Comparison of ENCODE assay signal across 9 cellular contexts in the genomic region with DNA sequence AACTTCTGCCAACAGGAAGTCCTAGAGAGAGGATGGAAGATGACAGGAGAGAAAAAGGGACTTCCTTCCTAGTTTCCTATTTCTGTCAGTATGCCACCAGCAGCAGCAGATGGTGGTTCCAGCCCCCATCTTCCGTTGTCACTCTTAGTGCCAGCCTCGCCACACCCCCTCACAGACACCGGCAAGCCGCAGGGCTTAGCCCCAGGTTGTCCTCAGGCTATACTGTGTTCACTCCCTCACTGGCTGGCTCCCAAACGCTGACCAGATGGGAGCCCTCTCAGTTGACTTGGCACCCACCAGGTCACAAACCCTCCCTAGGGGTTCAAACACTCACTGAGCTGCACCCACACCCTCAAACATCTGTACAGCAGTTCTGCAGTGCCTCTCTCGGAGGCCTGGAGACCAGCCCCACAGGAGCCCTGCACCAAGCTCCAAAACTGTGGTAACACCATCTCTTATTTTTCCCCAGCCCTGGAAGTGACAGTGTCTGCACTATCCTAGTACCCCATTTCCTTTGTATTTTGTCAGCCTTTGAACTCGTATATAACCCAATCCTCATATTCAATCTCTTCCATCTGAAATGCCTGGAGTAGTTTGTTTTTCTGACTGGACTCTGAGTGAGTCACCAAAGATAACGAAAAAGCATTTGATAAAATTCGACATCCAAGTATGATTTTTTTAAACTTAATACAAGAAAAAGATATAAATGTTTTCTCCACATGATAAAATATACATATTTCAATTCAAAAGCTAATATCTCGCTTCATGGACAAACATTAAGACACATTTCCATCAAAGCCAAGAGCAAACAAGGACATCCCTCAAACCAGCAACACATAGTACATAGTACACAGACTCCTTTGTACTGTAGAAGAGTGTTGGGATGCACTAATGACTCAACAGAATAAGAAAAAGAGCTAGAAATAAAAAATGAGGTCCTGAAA. TPM values are rescaled to one million over a fixed set of nuclear protein-coding genes. Genes with fewer than 3 reads are reported as not detected.
DNase-seq lines count a peak whose midpoint lies in the region; ATAC-seq and TF ChIP-seq lines count a peak whose summit lies in the region.
"Had no signal": no experiment of that assay in that cellular context is flagged by ENCODE, and none has a peak within 500 bp of the region (broad histone marks: within the 10 kb centered on the region; RNA-seq: fewer than 3 reads in every experiment).

No MANE protein-coding gene starts in this region.

- H3K27me3 ChIP-seq in CD4-positive, alpha-beta T cell (ENCODE audit: control insufficient read depth, insufficient read depth, low read length), result no peaks in the 10 kb centered on the region
- no peaks in the 10 kb centered on the region for H3K27me3 ChIP-seq in naive thymus-derived CD4-positive, alpha-beta T cell (ENCODE audit: control insufficient read depth in 2 of 2, insufficient read depth in 2 of 2, low read length in 2 of 2)
- H3K27me3 ChIP-seq in A673 (replicated peaks; ENCODE audit: insufficient read depth, low read depth, low read length, poor library complexity), result no peaks in the 10 kb centered on the region

- no peak overlapping the region for H3K27ac ChIP-seq in CD4-positive, alpha-beta T cell (ENCODE audit: low read depth, low read length)
- no peak overlapping the region for H3K27ac ChIP-seq in naive thymus-derived CD4-positive, alpha-beta T cell (ENCODE audit: low read depth, low read length)
- H3K27ac ChIP-seq in A673 (ENCODE audit: low read depth, low read length, poor library complexity, severe bottlenecking), result no peak overlapping the region
- H3K27ac ChIP-seq: SK-N-MC had no signal

- H3K36me3 ChIP-seq in naive thymus-derived CD4-positive, alpha-beta T cell (ENCODE audit: control insufficient read depth in 2 of 3, insufficient read depth in 3 of 3, low read length in 3 of 3), result no peaks in the 10 kb centered on the region
- H3K36me3 ChIP-seq in A673 (ENCODE audit: insufficient read depth, low read length, poor library complexity, severe bottlenecking), result no peaks in the 10 kb centered on the region

- ATAC-seq in CD4-positive, alpha-beta T cell (ENCODE audit: poor library complexity), result peak; percentile 37
- ATAC-seq in central memory CD8-positive, alpha-beta T cell (replicated peaks; ENCODE audit: extremely low read depth, poor library complexity, severe bottlenecking), result peak; percentile 60
- ATAC-seq in naive thymus-derived CD4-positive, alpha-beta T cell, result peak; percentile 70

- H3K4me3 Mint-ChIP-seq in CD4-positive, alpha-beta T cell, result no peak overlapping the region
- no peak overlapping the region for H3K4me3 Mint-ChIP-seq in central memory CD8-positive, alpha-beta T cell
- peak overlapping the region in 9 of 10 donors; percentile 34 to 75 (median 62) for H3K4me3 Mint-ChIP-seq in naive thymus-derived CD4-positive, alpha-beta T cell

- H3K9me3 ChIP-seq in CD4-positive, alpha-beta T cell (ENCODE audit: control insufficient read depth, low read length), result no peaks in the 10 kb centered on the region
- H3K9me3 ChIP-seq in naive thymus-derived CD4-positive, alpha-beta T cell (ENCODE audit: control insufficient read depth in 2 of 3, low read length in 3 of 3), result no peaks in the 10 kb centered on the region
- H3K9me3 ChIP-seq in A673 (ENCODE audit: low read depth, low read length, poor library complexity, severe bottlenecking), result no peaks in the 10 kb centered on the region

- no peak for TF ChIP-seq CTCF in CD4-positive, alpha-beta T cell (IDR thresholded peaks at IDR 0.05)
- TF ChIP-seq CTCF in A673 (conservative IDR thresholded peaks at IDR 0.05; ENCODE audit: low read depth, low read length) (no peak), GM20000 (IDR thresholded peaks at IDR 0.05; ENCODE audit: extremely low read depth, missing control alignments) (no peak)

- H3K27me3 Mint-ChIP-seq in CD4-positive, alpha-beta T cell, result no peaks in the 10 kb centered on the region
- H3K27me3 Mint-ChIP-seq in central memory CD8-positive, alpha-beta T cell, result no peaks in the 10 kb centered on the region
- no peaks in the 10 kb centered on the region for H3K27me3 Mint-ChIP-seq in naive thymus-derived CD4-positive, alpha-beta T cell

- CTCF ChIA-PET in CD4-positive, alpha-beta T cell (lab: Charles Lee), result no interaction called here
- CTCF ChIA-PET in naive thymus-derived CD4-positive, alpha-beta T cell (lab: Charles Lee), result no interaction called here
- CTCF ChIA-PET in A673 (lab: Charles Lee), result no interaction called here

- peak overlapping the region; percentile 43 for H3K27ac Mint-ChIP-seq in CD4-positive, alpha-beta T cell
- H3K27ac Mint-ChIP-seq in central memory CD8-positive, alpha-beta T cell (ENCODE audit: low read depth), result no peak overlapping the region
- H3K27ac Mint-ChIP-seq in naive thymus-derived CD4-positive, alpha-beta T cell, result peak overlapping the region in 7 of 9 donors; percentile 4 to 84 (median 32)

- H3K4me1 ChIP-seq in naive thymus-derived CD4-positive, alpha-beta T cell (ENCODE audit: control insufficient read depth in 2 of 2, insufficient read depth in 2 of 2, low read length in 2 of 2), result peaks cover 0 to 21% of the 10 kb centered on the region in 2 donors
- H3K4me1 ChIP-seq in A673 (ENCODE audit: insufficient read depth, low read length, poor library complexity, severe bottlenecking), result peaks cover 16% of the 10 kb centered on the region

- no peaks in the 10 kb centered on the region for H3K9me3 Mint-ChIP-seq in CD4-positive, alpha-beta T cell
- no peaks in the 10 kb centered on the region for H3K9me3 Mint-ChIP-seq in central memory CD8-positive, alpha-beta T cell
- peaks cover 0 to 10% (median 3%) of the 10 kb centered on the region in 11 donors for H3K9me3 Mint-ChIP-seq in naive thymus-derived CD4-positive, alpha-beta T cell

- intact Hi-C loops in CD4-positive, alpha-beta T cell (cut with DNase I, micrococcal nuclease), result no loop called here
- intact Hi-C loops in naive thymus-derived CD4-positive, alpha-beta T cell (cut with micrococcal nuclease), result no loop called here
- intact Hi-C loops in A673 (cut with micrococcal nuclease; ENCODE audit: unreplicated experiment), result no loop called here

- H3K4me3 ChIP-seq in naive thymus-derived CD4-positive, alpha-beta T cell (ENCODE audit: low read length), result no peak overlapping the region
- H3K4me3 ChIP-seq in A673 (ENCODE audit: low read depth, low read length, poor library complexity, severe bottlenecking), result no peak overlapping the region
- H3K4me3 ChIP-seq: SK-N-MC had no signal

- H3K4me1 Mint-ChIP-seq in CD4-positive, alpha-beta T cell (ENCODE audit: low read depth), result peaks cover 61% of the 10 kb centered on the region
- H3K4me1 Mint-ChIP-seq in central memory CD8-positive, alpha-beta T cell, result peaks cover 73% of the 10 kb centered on the region
- H3K4me1 Mint-ChIP-seq in naive thymus-derived CD4-positive, alpha-beta T cell, result peaks cover 35 to 80% (median 70%) of the 10 kb centered on the region in 7 donors

- no TSS peak for BruUV-seq in A673 (replicated peaks; lab: Mats Ljungman, UMichigan)

- POLR2A ChIA-PET in CD4-positive, alpha-beta T cell (lab: Charles Lee), result interaction anchor here (0.7 kb wide), 1 partner anchor 25 kb away, joined by 3 read pairs; no protein-coding TSS in a partner anchor
- POLR2A ChIA-PET in naive thymus-derived CD4-positive, alpha-beta T cell (lab: Charles Lee), result interaction anchor here (0.7 kb wide), 2 partner anchors 33 to 75 kb away, joined by 3 read pairs; no protein-coding TSS in a partner anchor
- POLR2A ChIA-PET in A673 (lab: Charles Lee; ENCODE audit: low non-redundant PET), result no interaction called here

- H3K36me3 Mint-ChIP-seq in CD4-positive, alpha-beta T cell (ENCODE audit: low read depth), result peaks cover 21% of the 10 kb centered on the region
- peaks cover 2% of the 10 kb centered on the region for H3K36me3 Mint-ChIP-seq in central memory CD8-positive, alpha-beta T cell (ENCODE audit: insufficient read depth)
- H3K36me3 Mint-ChIP-seq in naive thymus-derived CD4-positive, alpha-beta T cell, result peaks cover 2 to 24% (median 10%) of the 10 kb centered on the region in 5 donors

- DNase-seq in CD4-positive, alpha-beta T cell, result peak in 1 of 10 experiments; percentile 14
- peak; percentile 61 for DNase-seq in NCI-H226
- DNase-seq in central memory CD8-positive, alpha-beta T cell (ENCODE audit: low spot score in 2 of 2), result no peak
- DNase-seq in naive thymus-derived CD4-positive, alpha-beta T cell, result peak in 5 of 9 donors; percentile 7 to 24 (median 16)
- DNase-seq in KG1 (lab: John Stamatoyannopoulos, UW), result no peak
- DNase-seq in A673 (ENCODE audit: low spot score), result no peak
- no peak for DNase-seq in T-helper 1 cell
- DNase-seq in GM20000 (ENCODE audit: low spot score), result no peak

RNA-seq across cellular contexts. Expression of a gene that starts 34.5 kb away (rescaled TPM):
- 10 to 100 TPM; 30.0 to 32.4 TPM for total RNA-seq in CD4-positive, alpha-beta T cell
- 10 to 100 TPM; 14.6 to 26.4 (median 20.8) TPM for total RNA-seq in naive thymus-derived CD4-positive, alpha-beta T cell
- polyA plus RNA-seq in naive thymus-derived CD4-positive, alpha-beta T cell, result 1 to 10 TPM; 1.3 to 2.4 TPM
- total RNA-seq in A673 (2021), result 16.5 and 18.4 TPM in 2 replicates

Comparison
In these comparisons a context has a peak if more than half of its experiments do, and no peak if none do; other contexts are left out.
1. DNase-seq: peak in NCI-H226 (single experiment) and naive thymus-derived CD4-positive, alpha-beta T cell (5 of 9); none in central memory CD8-positive, alpha-beta T cell (0 of 2), KG1 (single experiment), A673 (single experiment), T-helper 1 cell (0 of 5) and GM20000 (single experiment).
2. H3K4me3 Mint-ChIP-seq: peak in naive thymus-derived CD4-positive, alpha-beta T cell (9 of 10); none in CD4-positive, alpha-beta T cell (single experiment) and central memory CD8-positive, alpha-beta T cell (single experiment).
3. Peak in every context shown above with its lines, with median percentiles within 50 percentile points of each other: ATAC-seq.